9 cellular contexts compared by ENCODE assay signal in the genomic region with DNA sequence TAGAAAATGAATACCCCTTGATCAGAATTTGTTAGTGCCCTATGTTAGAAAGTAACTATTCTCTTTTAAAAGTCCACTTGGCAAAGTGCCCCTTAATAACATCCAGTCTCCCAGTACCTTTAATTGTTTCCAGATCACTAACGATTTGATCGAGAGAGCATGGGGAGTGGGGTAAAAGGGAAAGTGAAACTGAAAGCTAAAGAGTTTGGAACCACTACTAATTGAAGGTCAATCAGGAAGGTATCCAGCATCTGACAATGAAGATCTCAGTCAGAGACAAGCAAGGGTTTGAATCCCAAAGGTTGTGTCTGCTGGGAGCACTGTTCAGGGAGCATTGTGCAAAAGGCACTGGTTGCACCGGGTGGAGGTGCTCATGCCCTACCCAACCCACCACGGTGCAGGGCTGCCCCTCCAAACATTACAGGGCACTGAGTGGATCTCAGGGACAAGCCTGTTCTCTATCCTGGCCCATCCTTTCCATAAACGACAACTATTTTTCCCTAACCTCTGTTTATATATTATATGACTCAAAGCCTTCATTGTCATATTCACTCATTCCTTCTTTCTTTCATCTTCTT. TPM values are rescaled to one million over a fixed set of nuclear protein-coding genes. Genes with fewer than 3 reads are reported as not detected.
DNase-seq lines count a peak whose midpoint lies in the region; ATAC-seq and TF ChIP-seq lines count a peak whose summit lies in the region.
"Had no signal": no experiment of that assay in that cellular context is flagged by ENCODE, and none has a peak within 500 bp of the region (broad histone marks: within the 10 kb centered on the region; RNA-seq: fewer than 3 reads in every experiment).

No MANE protein-coding gene starts in this region.

- TF ChIP-seq POLR2A in gastroesophageal sphincter (IDR thresholded peaks at IDR 0.05): no peak

- intact Hi-C loops in PC-9 (cut with micrococcal nuclease; ENCODE audit: unreplicated experiment): no loop called here
- intact Hi-C loops in CD4-positive, alpha-beta T cell (cut with DNase I, micrococcal nuclease): no loop called here

- H3K27ac Mint-ChIP-seq in CD4-positive, alpha-beta T cell: no peak overlapping the region

- H3F3A ChIP-seq in PC-9 (ENCODE audit: insufficient read depth, low read depth): no peaks in the 10 kb centered on the region

- no peaks in the 10 kb centered on the region for H3K9me3 ChIP-seq in PC-9 (ENCODE audit: insufficient read depth, low read depth)
- no peaks in the 10 kb centered on the region for H3K9me3 ChIP-seq in gastroesophageal sphincter
- no peaks in the 10 kb centered on the region for H3K9me3 ChIP-seq in subcutaneous abdominal adipose tissue (ENCODE audit: control insufficient read depth in 5 of 5, low read length in 5 of 5)
- no peaks in the 10 kb centered on the region for H3K9me3 ChIP-seq in CD4-positive, alpha-beta T cell (ENCODE audit: control insufficient read depth, low read length)
- H3K9me3 ChIP-seq: A549 had no signal

- peak overlapping the region; percentile 34 for H3K4me2 ChIP-seq in PC-9
- H3K4me2 ChIP-seq: A549 had no signal

- no peaks in the 10 kb centered on the region for H3K27me3 Mint-ChIP-seq in CD4-positive, alpha-beta T cell

- TF ChIP-seq CTCF in PC-9 (conservative IDR thresholded peaks at IDR 0.05): no peak
- TF ChIP-seq CTCF in gastroesophageal sphincter (IDR thresholded peaks at IDR 0.05): no peak
- no peak for TF ChIP-seq CTCF in CD4-positive, alpha-beta T cell (IDR thresholded peaks at IDR 0.05)

- H3K4me3 ChIP-seq in PC-9 (peak overlapping the region; percentile 7; the same call in 1 of the 2 replicates), gastroesophageal sphincter (peak overlapping the region; percentile 11 to 19), subcutaneous abdominal adipose tissue (ENCODE audit: low read depth in 1 of 5, low read length in 5 of 5) (peak overlapping the region; percentile 32 to 66 (median 53))
- H3K4me3 ChIP-seq: A549 had no signal

- H3K36me3 Mint-ChIP-seq in CD4-positive, alpha-beta T cell (ENCODE audit: low read depth): no peaks in the 10 kb centered on the region

- H3K4me3 Mint-ChIP-seq in CD4-positive, alpha-beta T cell: no peak overlapping the region

- no peaks in the 10 kb centered on the region for H3K79me2 ChIP-seq in PC-9 (ENCODE audit: low read depth)

- no peaks in the 10 kb centered on the region for H4K20me1 ChIP-seq in PC-9 (ENCODE audit: insufficient read depth)

- H3K9me2 ChIP-seq in PC-9 (ENCODE audit: insufficient read depth): no peaks in the 10 kb centered on the region

- POLR2A ChIA-PET in PC-9 (lab: Charles Lee; ENCODE audit: unreplicated experiment): no interaction called here
- POLR2A ChIA-PET in CD4-positive, alpha-beta T cell (lab: Charles Lee): no interaction called here

- no peak overlapping the region for H3K9ac ChIP-seq in subcutaneous abdominal adipose tissue (ENCODE audit: low read length in 5 of 5)

- CTCF ChIA-PET in PC-9 (lab: Charles Lee): no interaction called here
- CTCF ChIA-PET in CD4-positive, alpha-beta T cell (lab: Charles Lee): no interaction called here

- WGBS in gastroesophageal sphincter (ENCODE audit: low coverage in 1 of 2), 2 donors: 50 to 70% methylated on average over 3 to 5 of the region's 5 CpGs

- H3K27me3 ChIP-seq in PC-9 (ENCODE audit: insufficient read depth, low read depth) (no peaks in the 10 kb centered on the region), gastroesophageal sphincter (no peaks in the 10 kb centered on the region), subcutaneous abdominal adipose tissue (ENCODE audit: control insufficient read depth in 5 of 5, insufficient read depth in 4 of 5, low read length in 5 of 5) (no peaks in the 10 kb centered on the region)
- H3K27me3 ChIP-seq in CD4-positive, alpha-beta T cell (ENCODE audit: control insufficient read depth, insufficient read depth, low read length): no peaks in the 10 kb centered on the region

- H3K4me1 ChIP-seq in PC-9 (replicated peaks; ENCODE audit: insufficient read depth): no peaks in the 10 kb centered on the region
- no peaks in the 10 kb centered on the region for H3K4me1 ChIP-seq in gastroesophageal sphincter
- peaks cover 0 to 5% (median 4%) of the 10 kb centered on the region in 5 donors for H3K4me1 ChIP-seq in subcutaneous abdominal adipose tissue (ENCODE audit: control insufficient read depth in 5 of 5, insufficient read depth in 5 of 5, low read length in 5 of 5)
- H3K4me1 ChIP-seq: A549 had no signal

- H3K9me3 Mint-ChIP-seq in CD4-positive, alpha-beta T cell: peaks cover 8% of the 10 kb centered on the region

- no peak for TF ChIP-seq EP300 in gastroesophageal sphincter (IDR thresholded peaks at IDR 0.05)

- ATAC-seq in gastroesophageal sphincter (no peak), HG02759 (IDR thresholded peaks at IDR 0.05; ENCODE audit: unreplicated experiment) (no peak), HG02678 (IDR thresholded peaks at IDR 0.05; ENCODE audit: unreplicated experiment) (no peak)
- no peak for ATAC-seq in CD4-positive, alpha-beta T cell (ENCODE audit: poor library complexity)
- ATAC-seq: A549 had no signal

- H3K4me1 Mint-ChIP-seq in CD4-positive, alpha-beta T cell (ENCODE audit: low read depth): no peaks in the 10 kb centered on the region

- H3K27ac ChIP-seq in PC-9: no peak overlapping the region
- no peak overlapping the region for H3K27ac ChIP-seq in gastroesophageal sphincter
- H3K27ac ChIP-seq in subcutaneous abdominal adipose tissue (ENCODE audit: low read depth, low read length): no peak overlapping the region
- H3K27ac ChIP-seq in CD4-positive, alpha-beta T cell (ENCODE audit: low read depth, low read length): no peak overlapping the region
- H3K27ac ChIP-seq: A549 had no signal

- no peak overlapping the region for H2AFZ ChIP-seq in PC-9

- no TSS peak for BruUV-seq in PC-9 (replicated peaks; lab: Mats Ljungman, UMichigan)

- DNase-seq in NCI-H2107 treated with DMSO at 0.1 percent for 48 hours (lab: John Stamatoyannopoulos, UW; ENCODE audit: unreplicated experiment) (peak; percentile 30), NCI-H2107 (lab: John Stamatoyannopoulos, UW) (no peak), PC-9 (no peak)
- DNase-seq in CD4-positive, alpha-beta T cell: no peak

- H3K36me3 ChIP-seq in PC-9 (ENCODE audit: low read depth) (no peaks in the 10 kb centered on the region), gastroesophageal sphincter (no peaks in the 10 kb centered on the region), subcutaneous abdominal adipose tissue (ENCODE audit: control insufficient read depth in 5 of 5, insufficient read depth in 5 of 5, low read length in 5 of 5) (no peaks in the 10 kb centered on the region)

RNA-seq across cellular contexts. Expression of gene RIT2, which starts 14.6 kb away (rescaled TPM):
- not detected in 2 replicates for total RNA-seq in PC-9 (2021)
- total RNA-seq in gastroesophageal sphincter: not detected
- total RNA-seq in CD4-positive, alpha-beta T cell: not detected
